1 cellular context compared by ENCODE assay signal in genomic region chr17:50668025-50668837, GRCh38.
TF ChIP-seq lines count a peak whose summit lies in the region.

No MANE protein-coding gene starts in this region.

TF ChIP-seq in HepG2, 621 proteins besides CTCF, POLR2A, EP300 and RAD21 (continued from another document and continues in another):
- TF ChIP-seq SNAPC4 (CRISPR knock-in tag; IDR thresholded peaks at IDR 0.05) (no peak), ZSCAN29 (CRISPR knock-in tag; conservative IDR thresholded peaks at IDR 0.05) (0 out of 2 replicates have a peak, but pooled peaks have one; percentile 24), THRA (CRISPR knock-in tag; IDR thresholded peaks at IDR 0.05; ENCODE audit: borderline replicate concordance) (peak; percentile 66; the same call in 1 of the 2 replicates), PHF8 (CRISPR knock-in tag; IDR thresholded peaks at IDR 0.05) (no peak), ZNF543 (CRISPR knock-in tag; IDR thresholded peaks at IDR 0.05) (no peak), MED8 (CRISPR knock-in tag; IDR thresholded peaks at IDR 0.05; ENCODE audit: insufficient replicate concordance) (no peak), ESRRA (CRISPR knock-in tag; IDR thresholded peaks at IDR 0.05; ENCODE audit: low read depth) (peak; percentile 54; the same call in 1 of the 2 replicates), ELF4 (CRISPR knock-in tag; IDR thresholded peaks at IDR 0.05; ENCODE audit: borderline replicate concordance) (no peak), ZNF510 (CRISPR knock-in tag; IDR thresholded peaks at IDR 0.05; ENCODE audit: low read depth) (no peak), ZNF235 (CRISPR knock-in tag; IDR thresholded peaks at IDR 0.05; ENCODE audit: borderline replicate concordance) (no peak), ZSCAN12 (CRISPR knock-in tag; IDR thresholded peaks at IDR 0.05) (no peak), ZSCAN31 (CRISPR knock-in tag; IDR thresholded peaks at IDR 0.05; ENCODE audit: low read depth) (no peak), MED1 (CRISPR knock-in tag; IDR thresholded peaks at IDR 0.05) (peak; percentile 16; the same call in 1 of the 2 replicates), MYNN (CRISPR knock-in tag; IDR thresholded peaks at IDR 0.05; ENCODE audit: low read depth) (no peak), ZNF7 (CRISPR knock-in tag; IDR thresholded peaks at IDR 0.05) (no peak), ZSCAN30 (CRISPR knock-in tag; IDR thresholded peaks at IDR 0.05) (no peak), RXRB (CRISPR knock-in tag; IDR thresholded peaks at IDR 0.05; ENCODE audit: borderline replicate concordance) (peak; percentile 61; the same call in 1 of the 2 replicates), RARA (CRISPR knock-in tag; IDR thresholded peaks at IDR 0.05) (peak; percentile 72), RXRA (CRISPR knock-in tag; IDR thresholded peaks at IDR 0.05) (peak; percentile 28; the same call in 1 of the 2 replicates), ZNF768 (CRISPR knock-in tag; IDR thresholded peaks at IDR 0.05) (no peak), ZNF432 (CRISPR knock-in tag; IDR thresholded peaks at IDR 0.05; ENCODE audit: borderline replicate concordance) (no peak), ZNF260 (CRISPR knock-in tag; IDR thresholded peaks at IDR 0.05; ENCODE audit: borderline replicate concordance, low read depth) (no peak), ZNF282 (IDR thresholded peaks at IDR 0.05; ENCODE audit: partially characterized antibody) (no peak), NR2F6 (IDR thresholded peaks at IDR 0.05) (peak; percentile 92), NR2F6 (CRISPR knock-in tag; IDR thresholded peaks at IDR 0.05) (peak; percentile 73), ZNF33A (CRISPR knock-in tag; IDR thresholded peaks at IDR 0.05; ENCODE audit: borderline replicate concordance) (no peak), ISL2 (CRISPR knock-in tag; IDR thresholded peaks at IDR 0.05) (no peak), DNMT1 (CRISPR knock-in tag; IDR thresholded peaks at IDR 0.05) (no peak), SKI (IDR thresholded peaks at IDR 0.05; ENCODE audit: partially characterized antibody) (peak; percentile 8), ZNF598 (CRISPR knock-in tag; IDR thresholded peaks at IDR 0.05; ENCODE audit: borderline replicate concordance) (no peak), ISX (CRISPR knock-in tag; conservative IDR thresholded peaks at IDR 0.05) (no peak), MBD4 (IDR thresholded peaks at IDR 0.05; ENCODE audit: borderline replicate concordance, low read length) (no peak), TSC22D2 (CRISPR knock-in tag; IDR thresholded peaks at IDR 0.05; ENCODE audit: borderline replicate concordance) (no peak), ZBTB42 (CRISPR knock-in tag; IDR thresholded peaks at IDR 0.05) (0 out of 2 replicates have a peak, but pooled peaks have one; percentile 24), HHEX (CRISPR knock-in tag; IDR thresholded peaks at IDR 0.05) (0 out of 2 replicates have a peak, but pooled peaks have one; percentile 4), HNRNPLL (IDR thresholded peaks at IDR 0.05; ENCODE audit: low read depth, low read length, poor library complexity, severe bottlenecking) (no peak), JDP2 (CRISPR knock-in tag; IDR thresholded peaks at IDR 0.05; ENCODE audit: borderline replicate concordance) (no peak), SSRP1 (CRISPR knock-in tag; IDR thresholded peaks at IDR 0.05) (no peak), PAX8 (CRISPR knock-in tag; IDR thresholded peaks at IDR 0.05; ENCODE audit: borderline replicate concordance) (no peak), U2AF1 (optimal IDR thresholded peaks at IDR 0.05; ENCODE audit: low read depth, low read length) (no peak), TP53 (CRISPR knock-in tag; conservative IDR thresholded peaks at IDR 0.05) (no peak), ZFAT (CRISPR knock-in tag; conservative IDR thresholded peaks at IDR 0.05) (no peak), ZNF263 (CRISPR knock-in tag; IDR thresholded peaks at IDR 0.05) (peak; percentile 48; the same call in 1 of the 2 replicates), ZNF329 (CRISPR knock-in tag; IDR thresholded peaks at IDR 0.05; ENCODE audit: low read depth) (no peak), ZNF546 (CRISPR knock-in tag; conservative IDR thresholded peaks at IDR 0.05) (no peak), CHD2 (IDR thresholded peaks at IDR 0.05; ENCODE audit: low read depth, low read length) (0 out of 2 replicates have a peak, but pooled peaks have one; percentile 10)
- TF ChIP-seq, protein P1, sequence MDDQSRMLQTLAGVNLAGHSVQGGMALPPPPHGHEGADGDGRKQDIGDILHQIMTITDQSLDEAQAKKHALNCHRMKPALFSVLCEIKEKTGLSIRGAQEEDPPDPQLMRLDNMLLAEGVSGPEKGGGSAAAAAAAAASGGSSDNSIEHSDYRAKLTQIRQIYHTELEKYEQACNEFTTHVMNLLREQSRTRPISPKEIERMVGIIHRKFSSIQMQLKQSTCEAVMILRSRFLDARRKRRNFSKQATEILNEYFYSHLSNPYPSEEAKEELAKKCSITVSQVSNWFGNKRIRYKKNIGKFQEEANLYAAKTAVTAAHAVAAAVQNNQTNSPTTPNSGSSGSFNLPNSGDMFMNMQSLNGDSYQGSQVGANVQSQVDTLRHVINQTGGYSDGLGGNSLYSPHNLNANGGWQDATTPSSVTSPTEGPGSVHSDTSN (CRISPR knock-in tag; IDR thresholded peaks at IDR 0.05; ENCODE audit: borderline replicate concordance): no peak
- TF ChIP-seq, protein P2, sequence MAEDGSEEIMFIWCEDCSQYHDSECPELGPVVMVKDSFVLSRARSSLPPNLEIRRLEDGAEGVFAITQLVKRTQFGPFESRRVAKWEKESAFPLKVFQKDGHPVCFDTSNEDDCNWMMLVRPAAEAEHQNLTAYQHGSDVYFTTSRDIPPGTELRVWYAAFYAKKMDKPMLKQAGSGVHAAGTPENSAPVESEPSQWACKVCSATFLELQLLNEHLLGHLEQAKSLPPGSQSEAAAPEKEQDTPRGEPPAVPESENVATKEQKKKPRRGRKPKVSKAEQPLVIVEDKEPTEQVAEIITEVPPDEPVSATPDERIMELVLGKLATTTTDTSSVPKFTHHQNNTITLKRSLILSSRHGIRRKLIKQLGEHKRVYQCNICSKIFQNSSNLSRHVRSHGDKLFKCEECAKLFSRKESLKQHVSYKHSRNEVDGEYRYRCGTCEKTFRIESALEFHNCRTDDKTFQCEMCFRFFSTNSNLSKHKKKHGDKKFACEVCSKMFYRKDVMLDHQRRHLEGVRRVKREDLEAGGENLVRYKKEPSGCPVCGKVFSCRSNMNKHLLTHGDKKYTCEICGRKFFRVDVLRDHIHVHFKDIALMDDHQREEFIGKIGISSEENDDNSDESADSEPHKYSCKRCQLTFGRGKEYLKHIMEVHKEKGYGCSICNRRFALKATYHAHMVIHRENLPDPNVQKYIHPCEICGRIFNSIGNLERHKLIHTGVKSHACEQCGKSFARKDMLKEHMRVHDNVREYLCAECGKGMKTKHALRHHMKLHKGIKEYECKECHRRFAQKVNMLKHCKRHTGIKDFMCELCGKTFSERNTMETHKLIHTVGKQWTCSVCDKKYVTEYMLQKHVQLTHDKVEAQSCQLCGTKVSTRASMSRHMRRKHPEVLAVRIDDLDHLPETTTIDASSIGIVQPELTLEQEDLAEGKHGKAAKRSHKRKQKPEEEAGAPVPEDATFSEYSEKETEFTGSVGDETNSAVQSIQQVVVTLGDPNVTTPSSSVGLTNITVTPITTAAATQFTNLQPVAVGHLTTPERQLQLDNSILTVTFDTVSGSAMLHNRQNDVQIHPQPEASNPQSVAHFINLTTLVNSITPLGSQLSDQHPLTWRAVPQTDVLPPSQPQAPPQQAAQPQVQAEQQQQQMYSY (CRISPR knock-in tag; IDR thresholded peaks at IDR 0.05): no peak
- TF ChIP-seq, protein P3, sequence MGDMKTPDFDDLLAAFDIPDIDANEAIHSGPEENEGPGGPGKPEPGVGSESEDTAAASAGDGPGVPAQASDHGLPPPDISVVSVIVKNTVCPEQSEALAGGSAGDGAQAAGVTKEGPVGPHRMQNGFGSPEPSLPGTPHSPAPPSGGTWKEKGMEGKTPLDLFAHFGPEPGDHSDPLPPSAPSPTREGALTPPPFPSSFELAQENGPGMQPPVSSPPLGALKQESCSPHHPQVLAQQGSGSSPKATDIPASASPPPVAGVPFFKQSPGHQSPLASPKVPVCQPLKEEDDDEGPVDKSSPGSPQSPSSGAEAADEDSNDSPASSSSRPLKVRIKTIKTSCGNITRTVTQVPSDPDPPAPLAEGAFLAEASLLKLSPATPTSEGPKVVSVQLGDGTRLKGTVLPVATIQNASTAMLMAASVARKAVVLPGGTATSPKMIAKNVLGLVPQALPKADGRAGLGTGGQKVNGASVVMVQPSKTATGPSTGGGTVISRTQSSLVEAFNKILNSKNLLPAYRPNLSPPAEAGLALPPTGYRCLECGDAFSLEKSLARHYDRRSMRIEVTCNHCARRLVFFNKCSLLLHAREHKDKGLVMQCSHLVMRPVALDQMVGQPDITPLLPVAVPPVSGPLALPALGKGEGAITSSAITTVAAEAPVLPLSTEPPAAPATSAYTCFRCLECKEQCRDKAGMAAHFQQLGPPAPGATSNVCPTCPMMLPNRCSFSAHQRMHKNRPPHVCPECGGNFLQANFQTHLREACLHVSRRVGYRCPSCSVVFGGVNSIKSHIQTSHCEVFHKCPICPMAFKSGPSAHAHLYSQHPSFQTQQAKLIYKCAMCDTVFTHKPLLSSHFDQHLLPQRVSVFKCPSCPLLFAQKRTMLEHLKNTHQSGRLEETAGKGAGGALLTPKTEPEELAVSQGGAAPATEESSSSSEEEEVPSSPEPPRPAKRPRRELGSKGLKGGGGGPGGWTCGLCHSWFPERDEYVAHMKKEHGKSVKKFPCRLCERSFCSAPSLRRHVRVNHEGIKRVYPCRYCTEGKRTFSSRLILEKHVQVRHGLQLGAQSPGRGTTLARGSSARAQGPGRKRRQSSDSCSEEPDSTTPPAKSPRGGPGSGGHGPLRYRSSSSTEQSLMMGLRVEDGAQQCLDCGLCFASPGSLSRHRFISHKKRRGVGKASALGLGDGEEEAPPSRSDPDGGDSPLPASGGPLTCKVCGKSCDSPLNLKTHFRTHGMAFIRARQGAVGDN (CRISPR knock-in tag; IDR thresholded peaks at IDR 0.05): peak; percentile 18; the same call in 1 of the 2 replicates
- TF ChIP-seq, protein P4, sequence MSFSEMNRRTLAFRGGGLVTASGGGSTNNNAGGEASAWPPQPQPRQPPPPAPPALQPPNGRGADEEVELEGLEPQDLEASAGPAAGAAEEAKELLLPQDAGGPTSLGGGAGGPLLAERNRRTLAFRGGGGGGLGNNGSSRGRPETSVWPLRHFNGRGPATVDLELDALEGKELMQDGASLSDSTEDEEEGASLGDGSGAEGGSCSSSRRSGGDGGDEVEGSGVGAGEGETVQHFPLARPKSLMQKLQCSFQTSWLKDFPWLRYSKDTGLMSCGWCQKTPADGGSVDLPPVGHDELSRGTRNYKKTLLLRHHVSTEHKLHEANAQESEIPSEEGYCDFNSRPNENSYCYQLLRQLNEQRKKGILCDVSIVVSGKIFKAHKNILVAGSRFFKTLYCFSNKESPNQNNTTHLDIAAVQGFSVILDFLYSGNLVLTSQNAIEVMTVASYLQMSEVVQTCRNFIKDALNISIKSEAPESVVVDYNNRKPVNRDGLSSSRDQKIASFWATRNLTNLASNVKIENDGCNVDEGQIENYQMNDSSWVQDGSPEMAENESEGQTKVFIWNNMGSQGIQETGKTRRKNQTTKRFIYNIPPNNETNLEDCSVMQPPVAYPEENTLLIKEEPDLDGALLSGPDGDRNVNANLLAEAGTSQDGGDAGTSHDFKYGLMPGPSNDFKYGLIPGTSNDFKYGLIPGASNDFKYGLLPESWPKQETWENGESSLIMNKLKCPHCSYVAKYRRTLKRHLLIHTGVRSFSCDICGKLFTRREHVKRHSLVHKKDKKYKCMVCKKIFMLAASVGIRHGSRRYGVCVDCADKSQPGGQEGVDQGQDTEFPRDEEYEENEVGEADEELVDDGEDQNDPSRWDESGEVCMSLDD (CRISPR knock-in tag; IDR thresholded peaks at IDR 0.05; ENCODE audit: borderline replicate concordance): no peak
